In the genomic region with DNA sequence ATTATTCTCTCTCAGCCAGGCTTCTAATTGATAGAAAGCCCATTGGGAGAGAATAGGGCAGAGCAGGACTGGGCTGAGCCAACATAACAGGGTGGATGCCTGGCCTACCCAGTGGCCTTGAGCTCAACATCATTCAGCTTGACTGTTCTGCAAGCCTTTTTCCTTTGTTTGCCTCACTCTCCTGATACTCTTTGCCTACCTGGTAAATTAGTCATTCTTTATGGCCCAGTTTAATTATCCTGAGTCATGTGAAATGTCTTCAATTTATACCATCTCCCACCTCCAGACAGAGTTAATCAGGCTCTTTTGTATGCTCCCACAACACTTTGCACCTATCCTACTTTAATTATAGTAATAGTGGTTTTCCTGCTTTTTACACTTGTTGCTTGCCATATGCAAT, we compare ENCODE assay signal across 16 cellular contexts. TPM values are rescaled to one million over a fixed set of nuclear protein-coding genes. Genes with fewer than 3 reads are reported as not detected.
DNase-seq lines count a peak whose midpoint lies in the region; ATAC-seq and TF ChIP-seq lines count a peak whose summit lies in the region.
"Had no signal": no experiment of that assay in that cellular context is flagged by ENCODE, and none has a peak within 500 bp of the region (broad histone marks: within the 10 kb centered on the region; RNA-seq: fewer than 3 reads in every experiment).

No MANE protein-coding gene starts in this region.

- no peaks in the 10 kb centered on the region for H3K36me3 ChIP-seq in HEK293 (ENCODE audit: control insufficient read depth in 2 of 2, insufficient read depth in 1 of 2, low read length in 2 of 2)

- TF ChIP-seq CTCF in HEK293 (tag by site-specific recombination; IDR thresholded peaks at IDR 0.05): no peak
- TF ChIP-seq CTCF in RWPE1 (conservative IDR thresholded peaks at IDR 0.05; ENCODE audit: low read depth): no peak

- H3K27ac ChIP-seq in HEK293 (ENCODE audit: extremely low read depth, low read depth, low read length): no peak overlapping the region
- no peak overlapping the region for H3K27ac ChIP-seq in RWPE1
- H3K27ac ChIP-seq in epithelial cell of prostate: no peak overlapping the region

- H3K4me3 ChIP-seq in HEK293 (ENCODE audit: low read depth, low read length): no peak overlapping the region
- H3K4me3 ChIP-seq: GM23338 had no signal

- ATAC-seq in HG02763 (IDR thresholded peaks at IDR 0.05; ENCODE audit: unreplicated experiment): no peak
- ATAC-seq: GM23338, HepG2 had no signal

- intact Hi-C loops in posterior cingulate gyrus (cut with DNase I): no loop called here

- CTCF ChIA-PET in HEK293 (lab: Yijun Ruan, JAX) (no interaction called here), RWPE1 (lab: Yijun Ruan, JAX) (no interaction called here)

- no peaks in the 10 kb centered on the region for H3K4me1 ChIP-seq in HEK293 (ENCODE audit: control insufficient read depth, insufficient read depth, low read length)

- DNase-seq in RWPE1 (ENCODE audit: low spot score): peak; percentile 45
- DNase-seq in epithelial cell of prostate (ENCODE audit: low read depth, low spot score): peak; percentile 41
- peak; percentile 83 for DNase-seq in renal cortical epithelial cell (ENCODE audit: low read depth)
- DNase-seq in activated CD8-positive, alpha-beta memory T cell treated with anti-CD3 and anti-CD28 coated beads for 24 hours: no peak
- no peak for DNase-seq in posterior cingulate gyrus
- DNase-seq: C1 segment of cervical spinal cord; Calu3; CD4-positive, alpha-beta T cell; DMS79; H7 had no signal

- POLR2A ChIA-PET in HEK293 (lab: Yijun Ruan, JAX): no interaction called here
- POLR2A ChIA-PET in RWPE1 (lab: Yijun Ruan, JAX; ENCODE audit: low non-redundant PET): no interaction called here

- no peaks in the 10 kb centered on the region for H3K9me3 ChIP-seq in HEK293 (ENCODE audit: control insufficient read depth, insufficient read depth, low read depth, low read length)

TF ChIP-seq in HEK293, 187 proteins besides CTCF, POLR2A, EP300 and RAD21:
- TF ChIP-seq SCRT2 (tag by site-specific recombination; IDR thresholded peaks at IDR 0.05) (peak; percentile 31; the same call in 1 of the 2 replicates), ZNF558 (tag by site-specific recombination; IDR thresholded peaks at IDR 0.05) (no peak)

RNA-seq across cellular contexts. Expression of gene GLRA1, which starts 13.6 kb away (rescaled TPM):
- not detected in 2 replicates for total RNA-seq in renal cortical epithelial cell
- total RNA-seq: A172; B cell; Calu3; CD4-positive, alpha-beta T cell; GM23338; H7; HepG2 had no signal

Comparison
In these comparisons a context has a peak if more than half of its experiments do, and no peak if none do; other contexts are left out.
1. DNase-seq: peak in RWPE1 (single experiment), epithelial cell of prostate (single experiment) and renal cortical epithelial cell (single experiment); none in activated CD8-positive, alpha-beta memory T cell treated with anti-CD3 and anti-CD28 coated beads for 24 hours (single experiment) and posterior cingulate gyrus (0 of 10).